In the genomic region with DNA sequence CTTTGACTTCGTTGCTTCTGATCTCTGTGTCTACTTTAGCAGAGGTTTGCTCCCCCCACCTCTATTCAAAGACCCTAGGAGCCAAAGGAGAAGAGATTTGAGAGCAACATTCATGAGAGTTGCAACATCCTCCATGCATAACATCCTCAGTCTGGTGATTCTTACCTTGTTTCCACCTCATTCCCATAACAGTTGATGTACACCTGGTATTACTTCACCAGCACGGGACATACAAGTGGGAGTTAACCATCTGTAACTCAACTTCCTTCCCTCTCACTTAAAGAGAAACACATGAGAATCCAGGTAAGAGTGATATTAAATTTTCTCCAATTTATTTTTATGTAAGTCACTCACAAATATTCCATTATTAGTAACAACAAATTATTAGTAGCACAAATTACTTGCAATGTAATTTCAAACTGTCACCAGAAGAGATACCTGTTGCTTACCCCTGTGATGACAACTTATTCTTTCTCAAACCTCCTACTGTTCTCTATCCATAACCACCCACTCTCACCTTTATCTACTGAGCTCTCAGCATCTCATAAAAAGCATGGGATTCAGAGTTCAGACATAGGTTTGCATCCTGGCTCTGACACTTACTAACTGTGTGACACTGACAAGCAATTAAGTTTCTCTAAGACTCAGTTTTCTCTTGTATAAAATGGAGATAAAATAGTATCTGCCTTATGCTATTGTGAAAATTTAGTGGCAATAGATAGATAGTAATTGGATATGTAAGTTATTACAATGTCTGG, we compare ENCODE assay signal across 20 cellular contexts.
DNase-seq lines count a peak whose midpoint lies in the region; FAIRE-seq and TF ChIP-seq lines count a peak whose summit lies in the region.
"Had no signal": no experiment of that assay in that cellular context is flagged by ENCODE, and none has a peak within 500 bp of the region (broad histone marks: within the 10 kb centered on the region; RNA-seq: fewer than 3 reads in every experiment).

No MANE protein-coding gene starts in this region.

- H3K79me2 ChIP-seq in mammary epithelial cell (ENCODE audit: insufficient read depth, low read length) (no peaks in the 10 kb centered on the region), keratinocyte (ENCODE audit: control insufficient read depth, insufficient read depth, low read length) (no peaks in the 10 kb centered on the region)

- no peaks in the 10 kb centered on the region for H3K9me3 ChIP-seq in mammary epithelial cell (replicated peaks; ENCODE audit: insufficient read depth, low read length)
- no peaks in the 10 kb centered on the region for H3K9me3 ChIP-seq in keratinocyte (ENCODE audit: control insufficient read depth, low read depth, low read length)
- H3K9me3 ChIP-seq: Peyer's patch, SJCRH30 had no signal

- H3K4me1 ChIP-seq in mammary epithelial cell (ENCODE audit: insufficient read depth, low read length) = no peaks in the 10 kb centered on the region
- peaks cover 9% of the 10 kb centered on the region for H3K4me1 ChIP-seq in keratinocyte (ENCODE audit: control insufficient read depth, extremely low read depth, insufficient read depth, low read length)
- H3K4me1 ChIP-seq: Peyer's patch, SJCRH30 had no signal

- H3K4me3 ChIP-seq in mammary epithelial cell (replicated peaks in 1 of 3; ENCODE audit: insufficient read depth in 1 of 3, low read depth in 2 of 3, low read length in 3 of 3) = no peak overlapping the region
- H3K4me3 ChIP-seq in keratinocyte (ENCODE audit: control insufficient read depth in 2 of 3, extremely low read depth in 1 of 3, insufficient read depth in 2 of 3, low read depth in 1 of 3, low read length in 3 of 3) = no peak overlapping the region
- H3K4me3 ChIP-seq: Peyer's patch, SJCRH30 had no signal

- FAIRE-seq in GM12891 (lab: Jason Lieb, UNC) (peak; percentile 66), keratinocyte (lab: Jason Lieb, UNC) (peak; percentile 20)
- FAIRE-seq: A204.1, GM19239 had no signal

- H3K36me3 ChIP-seq in mammary epithelial cell (ENCODE audit: insufficient read depth, low read length) (no peaks in the 10 kb centered on the region), keratinocyte (ENCODE audit: control insufficient read depth in 2 of 2, extremely low read depth in 1 of 2, insufficient read depth in 2 of 2, low read length in 2 of 2) (no peaks in the 10 kb centered on the region)
- H3K36me3 ChIP-seq: Peyer's patch, SJCRH30 had no signal

- H3K9me1 ChIP-seq in keratinocyte (ENCODE audit: control insufficient read depth, extremely low read depth, insufficient read depth, low read length) = no peaks in the 10 kb centered on the region

- no TSS peak for BruUV-seq in mammary epithelial cell (replicated peaks; lab: Mats Ljungman, UMichigan)

- no peak for TF ChIP-seq POLR2A in GM12891 (IDR thresholded peaks at IDR 0.05; ENCODE audit: low read depth, low read length)

- intact Hi-C loops in mammary epithelial cell (cut with micrococcal nuclease) = no loop called here

- H2AFZ ChIP-seq in mammary epithelial cell (ENCODE audit: low read depth, low read length) (no peak overlapping the region), keratinocyte (ENCODE audit: control insufficient read depth, low read length) (no peak overlapping the region)

- dilution Hi-C loops in mammary epithelial cell (cut with HindIII; ENCODE audit: low sequenced_read_pairs) = no loop called here
- dilution Hi-C loops in keratinocyte (cut with MboI; ENCODE audit: extremely low pct_ligation_motif_present, low sequenced_read_pairs) = no loop called here

- H3K27ac ChIP-seq in mammary epithelial cell (ENCODE audit: insufficient read depth, low read depth, low read length) (no peak overlapping the region), keratinocyte (ENCODE audit: control insufficient read depth, insufficient read depth, low read length) (no peak overlapping the region)
- H3K27ac ChIP-seq: HL-60, KMS-11, Peyer's patch, SJCRH30 had no signal

- H3K4me2 ChIP-seq in mammary epithelial cell (ENCODE audit: insufficient read depth, low read depth, low read length) (no peak overlapping the region), keratinocyte (ENCODE audit: control insufficient read depth, extremely low read depth, insufficient read depth, low read depth, low read length) (no peak overlapping the region)
- H3K4me2 ChIP-seq: KMS-11 had no signal

- DNase-seq in GM12891 (ENCODE audit: insufficient read length, low spot score) (no peak), mammary epithelial cell (peak; percentile 58), keratinocyte (ENCODE audit: low read depth, low spot score) (no peak), putamen (ENCODE audit: low spot score) (peak; percentile 70), DMS79 treated with DMSO at 0.1 percent for 48 hours (lab: John Stamatoyannopoulos, UW) (no peak), NCI-H748 (lab: John Stamatoyannopoulos, UW; ENCODE audit: unreplicated experiment) (no peak), Kasumi-1 (lab: John Stamatoyannopoulos, UW) (no peak)
- DNase-seq: GF-D8, H9, MV-4-11, NCI-H1694, NCI-H2081, NCI-H2171, NCI-H524 treated with DMSO at 0.1 percent for 48 hours, Peyer's patch, SJCRH30 had no signal

- no peak overlapping the region for H3K9ac ChIP-seq in mammary epithelial cell (ENCODE audit: insufficient read depth, low read length)
- H3K9ac ChIP-seq in keratinocyte (ENCODE audit: control insufficient read depth, extremely low read depth, insufficient read depth, low read length) = no peak overlapping the region
- H3K9ac ChIP-seq: KMS-11 had no signal

- no peaks in the 10 kb centered on the region for H4K20me1 ChIP-seq in mammary epithelial cell (ENCODE audit: insufficient read depth, low read length)
- H4K20me1 ChIP-seq in keratinocyte (ENCODE audit: control insufficient read depth, extremely low read depth, insufficient read depth, low read length) = no peaks in the 10 kb centered on the region

- in situ Hi-C loops in mammary epithelial cell (cut with MboI; ENCODE audit: low sequenced_read_pairs in 2 of 2) = no loop called here

- no peaks in the 10 kb centered on the region for H3K27me3 ChIP-seq in mammary epithelial cell (ENCODE audit: insufficient read depth, low read length)
- no peaks in the 10 kb centered on the region for H3K27me3 ChIP-seq in keratinocyte (ENCODE audit: control insufficient read depth, extremely low read depth, insufficient read depth, low read length)
- H3K27me3 ChIP-seq: Peyer's patch, SJCRH30 had no signal

- WGBS in mammary epithelial cell (ENCODE audit: low coverage, missing lambda C conversion rate) = 47% methylated on average over 2 of the region's 2 CpGs

- CTCF ChIA-PET in mammary epithelial cell (lab: Charles Lee; ENCODE audit: low non-redundant PET) = no interaction called here

- TF ChIP-seq CTCF in mammary epithelial cell (conservative IDR thresholded peaks at IDR 0.05 in 1 of 2, IDR thresholded peaks at IDR 0.05 in 1 of 2; ENCODE audit: extremely low read depth in 1 of 2, insufficient read depth in 1 of 2, low read depth in 1 of 2, low read length in 2 of 2) = no peak
- TF ChIP-seq CTCF in keratinocyte (optimal IDR thresholded peaks at IDR 0.05 in 1 of 3, IDR thresholded peaks at IDR 0.05 in 1 of 3, conservative IDR thresholded peaks at IDR 0.05 in 1 of 3; ENCODE audit: extremely low read depth in 1 of 3, insufficient read depth in 2 of 3, low read length in 3 of 3) = no peak

TF ChIP-seq in GM12891, 5 proteins besides CTCF, POLR2A, EP300 and RAD21:
- TF ChIP-seq POLR2AphosphoS5 (IDR thresholded peaks at IDR 0.05; ENCODE audit: low read depth, low read length) = no peak
- no peak for TF ChIP-seq SPI1 (IDR thresholded peaks at IDR 0.05; ENCODE audit: low read depth, low read length)
- no peak for TF ChIP-seq POU2F2 (IDR thresholded peaks at IDR 0.05; ENCODE audit: low read depth, low read length)
- TF ChIP-seq PAX5 (IDR thresholded peaks at IDR 0.05; ENCODE audit: insufficient read depth, low read length, severe bottlenecking) = no peak
- no peak for TF ChIP-seq TAF1 (IDR thresholded peaks at IDR 0.05; ENCODE audit: low read depth, low read length)

Comparison
In these comparisons a context has a peak if more than half of its experiments do, and no peak if none do; other contexts are left out.
1. DNase-seq: peak in mammary epithelial cell (single experiment) and putamen (single experiment); none in GM12891 (single experiment), keratinocyte (single experiment), DMS79 treated with DMSO at 0.1 percent for 48 hours (single experiment), NCI-H748 (single experiment) and Kasumi-1 (0 of 2).